In genomic region chr11:117421041-117421440, GRCh38 we compare ENCODE assay signal across 21 cellular contexts.
"Had no signal": no experiment of that assay in that cellular context is flagged by ENCODE, and none has a peak within 500 bp of the region (broad histone marks: within the 10 kb centered on the region; RNA-seq: fewer than 3 reads in every experiment).

No MANE protein-coding gene starts in this region.

- H3K27me3 ChIP-seq: breast epithelium, colonic mucosa, vagina had no signal

- H3K9me3 ChIP-seq: breast epithelium, colonic mucosa, vagina had no signal

- ATAC-seq: naive thymus-derived CD8-positive, alpha-beta T cell; right cardiac atrium; stimulated activated effector memory CD8-positive, alpha-beta T cell treated with anti-CD3 and anti-CD28 coated beads, Interleukin-12 subunit alpha, Interleukin-12 subunit beta, amount 100 ng/mL, for 72 hours had no signal

- H3K4me3 ChIP-seq: breast epithelium, colonic mucosa, vagina had no signal

- H3K36me3 ChIP-seq: breast epithelium, colonic mucosa, vagina had no signal

- H3K27ac ChIP-seq: breast epithelium, colonic mucosa, epithelial cell of prostate, vagina, VCaP had no signal

- DNase-seq: activated CD4-positive, alpha-beta T cell treated with anti-CD3 and anti-CD28 coated beads for 4 hours; activated CD4-positive, alpha-beta T cell treated with anti-CD3 and anti-CD28 coated beads, Interleukin-2, amount 50 U/mL, for 4 hours; activated gamma-delta T cell treated with Interleukin-2 at 50 U/mL for 16 hours; activated naive CD4-positive, alpha-beta T cell treated with anti-CD3 and anti-CD28 coated beads, Interleukin-2, amount 50 U/mL, for 16 hours; activated T-cell treated with anti-CD3 and anti-CD28 coated beads for 4 hours; amygdala; colonic mucosa; effector CD8-positive, alpha-beta T cell; mammary epithelial cell; occipital lobe; right cardiac atrium; stimulated activated CD4-positive, alpha-beta T cell treated with anti-CD3 and anti-CD28 coated beads, Interleukin-4, amount 100 ng/mL, for 24 hours; substantia nigra; SW 1271; T-helper 9 cell had no signal

- H3K4me1 ChIP-seq: breast epithelium, colonic mucosa had no signal
